Comparison of ENCODE assay signal across 18 cellular contexts in genomic region chr16:1745900-1746692, GRCh38. TPM values are rescaled to one million over a fixed set of nuclear protein-coding genes. Genes with fewer than 3 reads are reported as not detected.
A peak's percentile ranks its signal among the peaks of the same experiment; 100 is the strongest.
DNase-seq lines count a peak whose midpoint lies in the region.
"Had no signal": no experiment of that assay in that cellular context is flagged by ENCODE, and none has a peak within 500 bp of the region (broad histone marks: within the 10 kb centered on the region; RNA-seq: fewer than 3 reads in every experiment).

No MANE protein-coding gene starts in this region.

- H3K36me3 ChIP-seq in BLaER1 (peaks cover 99% of the 10 kb centered on the region), NT2/D1 (ENCODE audit: insufficient read depth, insufficient read length, low read length) (peaks cover 57% of the 10 kb centered on the region), ectodermal cell (ENCODE audit: control insufficient read depth, insufficient read depth, low read length) (peaks cover 4% of the 10 kb centered on the region)
- H3K36me3 ChIP-seq: colonic mucosa had no signal

- 93 to 95% methylated on average over 29 of the region's 29 CpGs for WGBS in ectodermal cell, 2 experiments

- H3K27ac ChIP-seq in BLaER1: peak overlapping the region; percentile 23; the same call in 1 of the 2 replicates
- H3K27ac ChIP-seq in ectodermal cell (ENCODE audit: insufficient read depth, low read depth, low read length, poor library complexity, severe bottlenecking): peak overlapping the region; percentile 87
- H3K27ac ChIP-seq: C4-2B, colonic mucosa, gastroesophageal sphincter, vagina had no signal

- H3K4me2 ChIP-seq in BLaER1: peak overlapping the region; percentile 32; the same call in 1 of the 2 replicates

- H3K9ac ChIP-seq in BLaER1: 0 out of 2 replicates have a peak overlapping the region, but pooled peaks have one; percentile 32
- peak overlapping the region; percentile 74 for H3K9ac ChIP-seq in NT2/D1 (ENCODE audit: insufficient read length, low read depth)

- DNase-seq in NT2/D1 (ENCODE audit: low read depth, low spot score) (peak; percentile 77), non-pigmented ciliary epithelial cell (ENCODE audit: low read depth) (peak; percentile 93), NCI-H524 (lab: John Stamatoyannopoulos, UW) (no peak), T-helper 1 cell (no peak)
- DNase-seq in activated naive CD4-positive, alpha-beta T cell treated with anti-CD3 and anti-CD28 coated beads, Interleukin-2, amount 50 U/mL, for 16 hours: no peak
- no peak for DNase-seq in activated CD4-positive, CD25-positive, alpha-beta regulatory T cell (lab: John Stamatoyannopoulos, UW)
- DNase-seq: activated CD4-positive, alpha-beta T cell treated with anti-CD3 and anti-CD28 coated beads, Interleukin-2, amount 50 U/mL, for 48 hours; activated gamma-delta T cell; colonic mucosa; left cardiac atrium; NCI-H1092 treated with DMSO at 0.1 percent for 48 hours; NCI-H82; stimulated activated CD8-positive, alpha-beta memory T cell treated with anti-CD3 and anti-CD28 coated beads, Interleukin-4, amount 100 ng/mL, for 48 hours had no signal

- H3K4me3 ChIP-seq in BLaER1 (no peak overlapping the region), NT2/D1 (ENCODE audit: insufficient read length, low read depth) (no peak overlapping the region), ectodermal cell (ENCODE audit: insufficient read depth, low read depth, low read length) (no peak overlapping the region)
- H3K4me3 ChIP-seq: colonic mucosa, gastroesophageal sphincter, vagina had no signal

- peaks cover 12% of the 10 kb centered on the region for H3K4me1 ChIP-seq in BLaER1
- peaks cover 29% of the 10 kb centered on the region for H3K4me1 ChIP-seq in NT2/D1 (ENCODE audit: insufficient read depth, insufficient read length)
- H3K4me1 ChIP-seq in ectodermal cell (ENCODE audit: control insufficient read depth, insufficient read depth, low read length): no peaks in the 10 kb centered on the region
- H3K4me1 ChIP-seq: colonic mucosa, gastroesophageal sphincter, vagina had no signal

- H4K20me1 ChIP-seq in BLaER1: peaks cover 78% of the 10 kb centered on the region

- H3K9me3 ChIP-seq in BLaER1 (no peaks in the 10 kb centered on the region), NT2/D1 (ENCODE audit: insufficient read depth, low read length) (no peaks in the 10 kb centered on the region), ectodermal cell (ENCODE audit: control insufficient read depth, low read length) (no peaks in the 10 kb centered on the region)
- H3K9me3 ChIP-seq: colonic mucosa, gastroesophageal sphincter, vagina had no signal

- no peaks in the 10 kb centered on the region for H3K27me3 ChIP-seq in BLaER1
- no peaks in the 10 kb centered on the region for H3K27me3 ChIP-seq in NT2/D1 (ENCODE audit: insufficient read depth, insufficient read length)
- H3K27me3 ChIP-seq in ectodermal cell (ENCODE audit: control insufficient read depth, insufficient read depth, low read length, poor library complexity, severe bottlenecking): no peaks in the 10 kb centered on the region
- H3K27me3 ChIP-seq: colonic mucosa, gastroesophageal sphincter, vagina had no signal

RNA-seq across cellular contexts. Expression of gene NME3, which starts 25.2 kb away (rescaled TPM):
- polyA plus RNA-seq in ectodermal cell (2013, experiment 1 of 4): 40.2 TPM
- polyA plus RNA-seq in ectodermal cell (2013, experiment 2 of 4): 41.4 TPM
- polyA plus RNA-seq in ectodermal cell (2013, experiment 3 of 4): 48.0 TPM
- polyA plus RNA-seq in ectodermal cell (2013, experiment 4 of 4): 51.3 TPM

RNA-seq across cellular contexts. Expression of gene EME2, which starts 26.5 kb away (rescaled TPM):
- 10.0 TPM for polyA plus RNA-seq in ectodermal cell (2013, experiment 1 of 4)
- polyA plus RNA-seq in ectodermal cell (2013, experiment 2 of 4): 13.0 TPM
- 7.4 TPM for polyA plus RNA-seq in ectodermal cell (2013, experiment 3 of 4)
- polyA plus RNA-seq in ectodermal cell (2013, experiment 4 of 4): 7.8 TPM

RNA-seq across cellular contexts. Expression of gene MRPS34, which starts 26.8 kb away (rescaled TPM):
- 110 TPM for polyA plus RNA-seq in ectodermal cell (2013, experiment 1 of 4)
- polyA plus RNA-seq in ectodermal cell (2013, experiment 2 of 4): 117 TPM
- polyA plus RNA-seq in ectodermal cell (2013, experiment 3 of 4): 87.1 TPM
- 102 TPM for polyA plus RNA-seq in ectodermal cell (2013, experiment 4 of 4)

RNA-seq across cellular contexts. Expression of gene SPSB3, which starts 36.3 kb away (rescaled TPM):
- polyA plus RNA-seq in ectodermal cell (2013, experiment 1 of 4): 40.1 TPM
- 36.2 TPM for polyA plus RNA-seq in ectodermal cell (2013, experiment 2 of 4)
- 45.5 TPM for polyA plus RNA-seq in ectodermal cell (2013, experiment 3 of 4)
- 51.2 TPM for polyA plus RNA-seq in ectodermal cell (2013, experiment 4 of 4)

RNA-seq across cellular contexts. Expression of gene NUBP2, which starts 36.7 kb away (rescaled TPM):
- 74.4 TPM for polyA plus RNA-seq in ectodermal cell (2013, experiment 1 of 4)
- 72.6 TPM for polyA plus RNA-seq in ectodermal cell (2013, experiment 2 of 4)
- 54.7 TPM for polyA plus RNA-seq in ectodermal cell (2013, experiment 3 of 4)
- 61.1 TPM for polyA plus RNA-seq in ectodermal cell (2013, experiment 4 of 4)

Comparison
In these comparisons a context has a peak if more than half of its experiments do, and no peak if none do; other contexts are left out.
1. DNase-seq: peak in NT2/D1 (single experiment) and non-pigmented ciliary epithelial cell (single experiment); none in NCI-H524 (0 of 2), activated naive CD4-positive, alpha-beta T cell treated with anti-CD3 and anti-CD28 coated beads, Interleukin-2, amount 50 U/mL, for 16 hours (single experiment), T-helper 1 cell (0 of 5) and activated CD4-positive, CD25-positive, alpha-beta regulatory T cell (0 of 4).